1 cellular context compared by ENCODE assay signal in genomic region chr20:21323640-21324039, GRCh38.
TF ChIP-seq lines count a peak whose summit lies in the region.

No MANE protein-coding gene starts in this region.

TF ChIP-seq in K562, 482 proteins besides CTCF, POLR2A, EP300 and RAD21 (continued from another document):
- TF ChIP-seq MNT (conservative IDR thresholded peaks at IDR 0.05): 0 out of 4 replicates have a peak, but pooled peaks of 1 of the 2 experiments have one; percentile 3
- peak; percentile 73 for TF ChIP-seq NFIC (IDR thresholded peaks at IDR 0.05)
- TF ChIP-seq ATF7 (IDR thresholded peaks at IDR 0.05): 0 out of 2 replicates have a peak, but pooled peaks have one; percentile 19
- TF ChIP-seq ZNF174 (CRISPR knock-in tag; IDR thresholded peaks at IDR 0.05): no peak
TF ChIP-seq in K562: peak in this region for 8.
